In genomic region chr7:154929006-154929726, GRCh38 we compare ENCODE assay signal across 8 cellular contexts.
A peak's percentile ranks its signal among the peaks of the same experiment; 100 is the strongest.
DNase-seq lines count a peak whose midpoint lies in the region; ATAC-seq and TF ChIP-seq lines count a peak whose summit lies in the region.

No MANE protein-coding gene starts in this region.

- peaks cover 0 to 9% (median 0%) of the 10 kb centered on the region in 9 donors for H3K36me3 ChIP-seq in heart right ventricle
- H3K36me3 ChIP-seq in right lobe of liver: no peaks in the 10 kb centered on the region
- H3K36me3 ChIP-seq in vagina: no peaks in the 10 kb centered on the region

- 60 to 73% methylated on average over 9 of the region's 9 CpGs for WGBS in heart right ventricle, 2 donors
- WGBS in right lobe of liver (ENCODE audit: insufficient coverage, low coverage, low lambda C conversion rate, missing lambda C conversion rate): 33% methylated on average over 8 of the region's 9 CpGs

- H3K9me3 ChIP-seq in heart right ventricle (peaks cover 0 to 15% (median 0%) of the 10 kb centered on the region in 11 donors), right lobe of liver (no peaks in the 10 kb centered on the region), vagina (peaks cover 3% of the 10 kb centered on the region)

- H3K27me3 Mint-ChIP-seq in activated T-helper 1 cell treated with anti-CD3 and anti-CD28 coated beads, Interleukin-12 subunit alpha, Interleukin-12 subunit beta, Interleukin-2, Interleukin-4 antibody, amounts not matched to agents 30 ng/mL and 10 ng/mL and 1 ng/mL, durations not matched to agents 14 hours and 24 hours and 36 hours (ENCODE audit: insufficient read depth): peaks cover 25% of the 10 kb centered on the region

- H3K9me3 Mint-ChIP-seq in activated T-helper 1 cell treated with anti-CD3 and anti-CD28 coated beads, Interleukin-12 subunit alpha, Interleukin-12 subunit beta, Interleukin-2, Interleukin-4 antibody, amounts not matched to agents 30 ng/mL and 10 ng/mL and 1 ng/mL, durations not matched to agents 14 hours and 24 hours and 36 hours: peaks cover 12% of the 10 kb centered on the region

- DNase-seq in heart right ventricle (no peak), cardiac septum (ENCODE audit: low spot score) (no peak), right lobe of liver (peak in 2 of 3 donors; percentile 51 to 64), vagina (ENCODE audit: extremely low spot score in 2 of 2) (peak in 1 of 2 donors; percentile 75), NCI-H748 treated with DMSO at 0.1 percent for 48 hours (lab: John Stamatoyannopoulos, UW) (no peak), SKM-1 treated with dmso at 0.1 percent for 144 hours (lab: John Stamatoyannopoulos, UW; ENCODE audit: unreplicated experiment) (no peak), COR-L47 (lab: John Stamatoyannopoulos, UW) (no peak)
- no peak for DNase-seq in activated T-helper 1 cell treated with anti-CD3 and anti-CD28 coated beads, Interleukin-12 subunit alpha, Interleukin-12 subunit beta, Interleukin-2, Interleukin-4 antibody, amounts not matched to agents 30 ng/mL and 10 ng/mL and 1 ng/mL, durations not matched to agents 14 hours and 24 hours and 36 hours (ENCODE audit: low spot score)

- no peaks in the 10 kb centered on the region for H3K27me3 ChIP-seq in heart right ventricle
- no peaks in the 10 kb centered on the region for H3K27me3 ChIP-seq in right lobe of liver
- no peaks in the 10 kb centered on the region for H3K27me3 ChIP-seq in vagina

- H3K27ac Mint-ChIP-seq in activated T-helper 1 cell treated with anti-CD3 and anti-CD28 coated beads, Interleukin-12 subunit alpha, Interleukin-12 subunit beta, Interleukin-2, Interleukin-4 antibody, amounts not matched to agents 30 ng/mL and 10 ng/mL and 1 ng/mL, durations not matched to agents 14 hours and 24 hours and 36 hours: peak overlapping the region; percentile 93

- H3K27ac ChIP-seq in heart right ventricle: peak overlapping the region in 8 of 10 donors; percentile 76 to 92 (median 84)
- peak overlapping the region; percentile 88 to 98 (median 91) for H3K27ac ChIP-seq in right lobe of liver
- H3K27ac ChIP-seq in vagina: peak overlapping the region; percentile 89

- H3K4me1 ChIP-seq in heart right ventricle (peaks cover 0 to 23% (median 11%) of the 10 kb centered on the region in 9 donors), right lobe of liver (peaks cover 0 to 7% (median 0%) of the 10 kb centered on the region in 4 donors), vagina (peaks cover 23% of the 10 kb centered on the region)

- peak in 3 of 8 donors; percentile 3 to 25 (median 14) for ATAC-seq in heart right ventricle
- peak; percentile 39 to 68 (median 62) for ATAC-seq in right lobe of liver

- no peak for TF ChIP-seq CTCF in heart right ventricle (IDR thresholded peaks at IDR 0.05)
- no peak for TF ChIP-seq CTCF in right lobe of liver (IDR thresholded peaks at IDR 0.05)
- TF ChIP-seq CTCF in vagina (IDR thresholded peaks at IDR 0.05): no peak

- H3K36me3 Mint-ChIP-seq in activated T-helper 1 cell treated with anti-CD3 and anti-CD28 coated beads, Interleukin-12 subunit alpha, Interleukin-12 subunit beta, Interleukin-2, Interleukin-4 antibody, amounts not matched to agents 30 ng/mL and 10 ng/mL and 1 ng/mL, durations not matched to agents 14 hours and 24 hours and 36 hours (ENCODE audit: low read depth): peaks cover 4% of the 10 kb centered on the region

- TF ChIP-seq POLR2A in right lobe of liver (IDR thresholded peaks at IDR 0.05): no peak
- no peak for TF ChIP-seq POLR2A in vagina (IDR thresholded peaks at IDR 0.05)

- peak overlapping the region; percentile 94 for H3K4me3 Mint-ChIP-seq in activated T-helper 1 cell treated with anti-CD3 and anti-CD28 coated beads, Interleukin-12 subunit alpha, Interleukin-12 subunit beta, Interleukin-2, Interleukin-4 antibody, amounts not matched to agents 30 ng/mL and 10 ng/mL and 1 ng/mL, durations not matched to agents 14 hours and 24 hours and 36 hours

- H3K4me3 ChIP-seq in heart right ventricle (peak overlapping the region; percentile 42 to 76 (median 64)), right lobe of liver (peak overlapping the region; percentile 47 to 71 (median 70)), vagina (peak overlapping the region; percentile 51 to 64)

- intact Hi-C loops in heart right ventricle (cut with DNase I): loop anchor here in 8 of 10 donors (5.0 to 10.0 kb wide), 8 partner anchors 73 to 836 kb away; partner anchors contain the start of genes INSIG1 (in 2 of the 8) and PAXIP1 (in 2 of the 8)
- intact Hi-C loops in cardiac septum (cut with DNase I): loop anchor here (5.0 to 10.0 kb wide), 3 partner anchors 73 to 806 kb away; partner anchors contain the start of gene PAXIP1
- intact Hi-C loops in activated T-helper 1 cell treated with anti-CD3 and anti-CD28 coated beads, Interleukin-12 subunit alpha, Interleukin-12 subunit beta, Interleukin-2, Interleukin-4 antibody, amounts not matched to agents 30 ng/mL and 10 ng/mL and 1 ng/mL, durations not matched to agents 14 hours and 24 hours and 36 hours (cut with micrococcal nuclease): loop anchor here (2.0 to 10.0 kb wide), 3 partner anchors 606 to 1964 kb away; partner anchors contain the start of gene LMBR1
- intact Hi-C loops in right lobe of liver (cut with DNase I): no loop called here
- intact Hi-C loops in vagina (cut with DNase I): loop anchor here (5.0 to 10.0 kb wide), 2 partner anchors 73 to 256 kb away; partner anchors contain the start of gene PAXIP1

- H3K4me1 Mint-ChIP-seq in activated T-helper 1 cell treated with anti-CD3 and anti-CD28 coated beads, Interleukin-12 subunit alpha, Interleukin-12 subunit beta, Interleukin-2, Interleukin-4 antibody, amounts not matched to agents 30 ng/mL and 10 ng/mL and 1 ng/mL, durations not matched to agents 14 hours and 24 hours and 36 hours (ENCODE audit: low read depth): peaks cover 25% of the 10 kb centered on the region

Comparison
In these comparisons a context has a peak if more than half of its experiments do, and no peak if none do; other contexts are left out.
1. DNase-seq: peak in right lobe of liver (2 of 3); none in heart right ventricle (0 of 2), cardiac septum (single experiment), activated T-helper 1 cell treated with anti-CD3 and anti-CD28 coated beads, Interleukin-12 subunit alpha, Interleukin-12 subunit beta, Interleukin-2, Interleukin-4 antibody, amounts not matched to agents 30 ng/mL and 10 ng/mL and 1 ng/mL, durations not matched to agents 14 hours and 24 hours and 36 hours (single experiment), NCI-H748 treated with DMSO at 0.1 percent for 48 hours (single experiment), SKM-1 treated with dmso at 0.1 percent for 144 hours (single experiment) and COR-L47 (single experiment).
2. intact Hi-C loops: an anchor here in heart right ventricle (5.0 to 10.0 kb wide), cardiac septum (5.0 to 10.0 kb wide), activated T-helper 1 cell treated with anti-CD3 and anti-CD28 coated beads, Interleukin-12 subunit alpha, Interleukin-12 subunit beta, Interleukin-2, Interleukin-4 antibody, amounts not matched to agents 30 ng/mL and 10 ng/mL and 1 ng/mL, durations not matched to agents 14 hours and 24 hours and 36 hours (2.0 to 10.0 kb wide) and vagina (5.0 to 10.0 kb wide); none called in right lobe of liver.
3. Peak in every context shown above with its lines, with median percentiles within 50 percentile points of each other: H3K27ac ChIP-seq and H3K4me3 ChIP-seq.